In genomic region chr3:100437879-100438622, GRCh38 we compare ENCODE assay signal across 31 cellular contexts. TPM values are rescaled to one million over a fixed set of nuclear protein-coding genes. Genes with fewer than 3 reads are reported as not detected.
A peak's percentile ranks its signal among the peaks of the same experiment; 100 is the strongest.
DNase-seq lines count a peak whose midpoint lies in the region; ATAC-seq, FAIRE-seq and TF ChIP-seq lines count a peak whose summit lies in the region.
"Had no signal": no experiment of that assay in that cellular context is flagged by ENCODE, and none has a peak within 500 bp of the region (broad histone marks: within the 10 kb centered on the region; RNA-seq: fewer than 3 reads in every experiment).

No MANE protein-coding gene starts in this region.

- no peaks in the 10 kb centered on the region; a peak in 1 of 5 replicates for H3K4me1 ChIP-seq in K562 (replicated peaks in 1 of 2; ENCODE audit: control insufficient read depth in 2 of 2, insufficient read depth in 2 of 2, low read length in 2 of 2)
- no peaks in the 10 kb centered on the region for H3K4me1 ChIP-seq in left lung
- no peaks in the 10 kb centered on the region for H3K4me1 ChIP-seq in endodermal cell (ENCODE audit: control insufficient read depth, insufficient read depth, low read length)
- H3K4me1 ChIP-seq: breast epithelium, esophagus muscularis mucosa, vagina had no signal

- peaks cover 31% of the 10 kb centered on the region for H3K9me3 Mint-ChIP-seq in endodermal cell
- H3K9me3 Mint-ChIP-seq: activated naive CD4-positive, alpha-beta T cell treated with anti-CD3 and anti-CD28 coated beads, Interleukin-2, amount 10 ng/mL, durations not matched to agents 7 days and 5 days had no signal

- intact Hi-C loops in K562 (cut with micrococcal nuclease) = no loop called here
- intact Hi-C loops in left lung (cut with DNase I) = no loop called here

- WGBS in K562 (ENCODE audit: insufficient coverage, low coverage, missing lambda C conversion rate) = 67% methylated on average over 3 of the region's 3 CpGs
- WGBS in endodermal cell (ENCODE audit: insufficient coverage in 1 of 2, insufficient read length in 1 of 2), 2 experiments = 98 to 100% methylated on average over 1 to 3 of the region's 3 CpGs

- TF ChIP-seq CTCF in K562 (IDR thresholded peaks at IDR 0.05 in 2 of 3, conservative IDR thresholded peaks at IDR 0.05 in 1 of 3; ENCODE audit: insufficient read depth in 2 of 3, low read depth in 1 of 3, low read length in 3 of 3) (no peak), left lung (IDR thresholded peaks at IDR 0.05) (no peak), omental fat pad (IDR thresholded peaks at IDR 0.05) (no peak), endodermal cell (conservative IDR thresholded peaks at IDR 0.05) (no peak)

- no TSS peak for BruUV-seq in K562 (replicated peaks; lab: Mats Ljungman, UMichigan)

- no peak for FAIRE-seq in K562 (lab: Jason Lieb, UNC)
- FAIRE-seq: colon had no signal

- H3K9me3 ChIP-seq in K562 (replicated peaks; ENCODE audit: control insufficient read depth, insufficient read depth, low read depth, low read length) (no peaks in the 10 kb centered on the region), left lung (no peaks in the 10 kb centered on the region), endodermal cell (ENCODE audit: control insufficient read depth, low read length) (peaks cover 35% of the 10 kb centered on the region)
- H3K9me3 ChIP-seq: breast epithelium, esophagus muscularis mucosa, vagina had no signal

- TF ChIP-seq EP300 in K562 (IDR thresholded peaks at IDR 0.05; ENCODE audit: low read length) = no peak

- peaks cover 16% of the 10 kb centered on the region for H3K4me1 Mint-ChIP-seq in endodermal cell
- H3K4me1 Mint-ChIP-seq: activated B cell treated with CpG ODN at 0.5 μM for 24 hours had no signal

- no peak overlapping the region for H3K4me3 Mint-ChIP-seq in endodermal cell
- H3K4me3 Mint-ChIP-seq: activated B cell treated with CpG ODN at 0.5 μM for 24 hours; activated naive CD4-positive, alpha-beta T cell treated with anti-CD3 and anti-CD28 coated beads, Interleukin-2, amount 10 ng/mL, durations not matched to agents 7 days and 5 days; activated T-helper 1 cell treated with anti-CD3 and anti-CD28 coated beads, Interleukin-12 subunit alpha, Interleukin-12 subunit beta, Interleukin-2, Interleukin-4 antibody, amounts not matched to agents 30 ng/mL and 10 ng/mL and 1 ng/mL, durations not matched to agents 14 hours and 24 hours and 36 hours; HFFc6; naive thymus-derived CD8-positive, alpha-beta T cell; stimulated activated naive CD8-positive, alpha-beta T cell treated with anti-CD3 and anti-CD28 coated beads, Interleukin-15, amount 100 ng/mL, for 72 hours had no signal

- H3K27ac ChIP-seq in K562 (ENCODE audit: extremely low read depth, low read depth, low read length) (no peak overlapping the region), left lung (no peak overlapping the region), endodermal cell (ENCODE audit: low read depth, low read length) (no peak overlapping the region)
- H3K27ac ChIP-seq: breast epithelium, esophagus muscularis mucosa, vagina had no signal

- H3K9ac ChIP-seq in K562 (ENCODE audit: insufficient read depth in 1 of 2, low read depth in 2 of 2, low read length in 2 of 2) = no peak overlapping the region
- no peak overlapping the region for H3K9ac ChIP-seq in endodermal cell (ENCODE audit: extremely low read depth, low read length, poor library complexity, severe bottlenecking)

- TF ChIP-seq RAD21 in K562 (CRISPR knock-in tag; conservative IDR thresholded peaks at IDR 0.05 in 1 of 2, IDR thresholded peaks at IDR 0.05 in 1 of 2) = no peak

- no peak; the same call in 2 of the 3 replicates for ATAC-seq in K562
- ATAC-seq in left lung = peak; percentile 52
- no peak for ATAC-seq in omental fat pad (ENCODE audit: low FRiP score)
- no peak for ATAC-seq in GM18498 (IDR thresholded peaks at IDR 0.05; ENCODE audit: unreplicated experiment)
- ATAC-seq: left ventricle myocardium superior; naive thymus-derived CD8-positive, alpha-beta T cell; SK-N-SH treated with all-trans-retinoic acid at 6 μM for 48 hours; stimulated activated naive CD8-positive, alpha-beta T cell treated with anti-CD3 and anti-CD28 coated beads, Interleukin-15, amount 100 ng/mL, for 72 hours had no signal

- CTCF ChIA-PET in K562 (lab: Yijun Ruan, JAX; ENCODE audit: low intra/inter-chr PET ratio) = no interaction called here

- no peak overlapping the region for H3K27ac Mint-ChIP-seq in endodermal cell
- H3K27ac Mint-ChIP-seq: activated B cell treated with CpG ODN at 0.5 μM for 24 hours; activated naive CD4-positive, alpha-beta T cell treated with anti-CD3 and anti-CD28 coated beads, Interleukin-2, amount 10 ng/mL, durations not matched to agents 7 days and 5 days; activated T-helper 1 cell treated with anti-CD3 and anti-CD28 coated beads, Interleukin-12 subunit alpha, Interleukin-12 subunit beta, Interleukin-2, Interleukin-4 antibody, amounts not matched to agents 30 ng/mL and 10 ng/mL and 1 ng/mL, durations not matched to agents 14 hours and 24 hours and 36 hours; HFFc6; naive thymus-derived CD8-positive, alpha-beta T cell; stimulated activated naive CD8-positive, alpha-beta T cell treated with anti-CD3 and anti-CD28 coated beads, Interleukin-15, amount 100 ng/mL, for 72 hours had no signal

- peak; percentile 18 for DNase-seq in HCEC 1CT
- peak; percentile 87 for DNase-seq in NCI-H82 (lab: John Stamatoyannopoulos, UW)
- no peak for DNase-seq in K562 (ENCODE audit: extremely low read depth in 1 of 4, low spot score in 3 of 4)
- no peak for DNase-seq in left lung
- no peak for DNase-seq in omental fat pad (ENCODE audit: low spot score)
- no peak for DNase-seq in activated gamma-delta T cell (lab: John Stamatoyannopoulos, UW)
- no peak for DNase-seq in endodermal cell
- DNase-seq: activated B cell treated with CpG ODN at 0.5 μM for 24 hours; activated CD4-positive, alpha-beta T cell treated with anti-CD3 and anti-CD28 coated beads, Interleukin-2, amount 50 U/mL, for 4 hours; activated naive CD4-positive, alpha-beta T cell treated with anti-CD3 and anti-CD28 coated beads, Interleukin-2, amount 10 ng/mL, durations not matched to agents 7 days and 5 days; amniotic stem cell; effector CD8-positive, alpha-beta T cell; foreskin melanocyte; HFFc6; left ventricle myocardium superior; midbrain; naive thymus-derived CD8-positive, alpha-beta T cell; NCI-H1092 treated with DMSO at 0.1 percent for 48 hours; NCI-H1930; NCI-H526 treated with DMSO at 0.1 percent for 48 hours; occipital lobe; RPMI8226; stimulated activated naive CD8-positive, alpha-beta T cell treated with anti-CD3 and anti-CD28 coated beads, Interleukin-15, amount 100 ng/mL, for 72 hours; T-helper 2 cell had no signal

- in situ Hi-C loops in K562 (cut with MboI) = no loop called here

- H3K27me3 ChIP-seq in K562 (ENCODE audit: control insufficient read depth in 2 of 2, insufficient read depth in 2 of 2, low read length in 2 of 2) (no peaks in the 10 kb centered on the region), left lung (no peaks in the 10 kb centered on the region), endodermal cell (ENCODE audit: control insufficient read depth, insufficient read depth, low read length, poor library complexity, severe bottlenecking) (no peaks in the 10 kb centered on the region)
- H3K27me3 ChIP-seq: breast epithelium, esophagus muscularis mucosa, vagina had no signal

- H3K36me3 ChIP-seq in K562 (ENCODE audit: control insufficient read depth, insufficient read depth, low read length) (no peaks in the 10 kb centered on the region), left lung (no peaks in the 10 kb centered on the region), endodermal cell (ENCODE audit: control insufficient read depth, insufficient read depth, low read length) (peaks cover 5% of the 10 kb centered on the region)
- H3K36me3 ChIP-seq: breast epithelium, esophagus muscularis mucosa, vagina had no signal

- H3K4me3 ChIP-seq in K562 = no peak overlapping the region
- no peak overlapping the region for H3K4me3 ChIP-seq in left lung
- H3K4me3 ChIP-seq in endodermal cell (ENCODE audit: low read length) = no peak overlapping the region
- H3K4me3 ChIP-seq: breast epithelium, esophagus muscularis mucosa, vagina had no signal

- H3K9me1 ChIP-seq in K562 (ENCODE audit: control insufficient read depth, insufficient read depth, low read length) = no peaks in the 10 kb centered on the region

- no peak overlapping the region for H3K4me2 ChIP-seq in K562 (ENCODE audit: insufficient read depth, low read length)

- POLR2A ChIA-PET in K562 (lab: Yijun Ruan, JAX) = no interaction called here

- H2AFZ ChIP-seq in K562 (ENCODE audit: low read depth, low read length) = no peak overlapping the region

- peaks cover 27% of the 10 kb centered on the region for H3K36me3 Mint-ChIP-seq in endodermal cell (ENCODE audit: low read depth)

- H3K79me2 ChIP-seq in K562 (ENCODE audit: control insufficient read depth, insufficient read depth, low read length) = no peaks in the 10 kb centered on the region

- H3K27me3 Mint-ChIP-seq in endodermal cell (ENCODE audit: insufficient read depth) = no peaks in the 10 kb centered on the region
- H3K27me3 Mint-ChIP-seq: activated B cell treated with CpG ODN at 0.5 μM for 24 hours; activated naive CD4-positive, alpha-beta T cell treated with anti-CD3 and anti-CD28 coated beads, Interleukin-2, amount 10 ng/mL, durations not matched to agents 7 days and 5 days; naive thymus-derived CD8-positive, alpha-beta T cell; stimulated activated naive CD8-positive, alpha-beta T cell treated with anti-CD3 and anti-CD28 coated beads, Interleukin-15, amount 100 ng/mL, for 72 hours had no signal

- no peaks in the 10 kb centered on the region for H4K20me1 ChIP-seq in K562 (replicated peaks; ENCODE audit: control insufficient read depth, insufficient read depth, low read length)

- TF ChIP-seq POLR2A in K562 (conservative IDR thresholded peaks at IDR 0.05) = no peak

RNA-seq across cellular contexts. Expression of gene LNP1, which starts 36.7 kb away (rescaled TPM):
- 12.5 and 19.1 TPM in 2 replicates for total RNA-seq in K562 (2011; cell fraction: chromatin; rRNA removed; ENCODE audit: low replicate concordance)
- total RNA-seq in K562 (2011; cell fraction: nucleolus; rRNA removed) = 12.8 and 13.6 TPM in 2 replicates
- 15.6 and 22.5 TPM in 2 replicates for total RNA-seq in K562 (2011; cell fraction: nucleoplasm; rRNA removed)
- 3.3 and 4.5 TPM in 2 replicates for total RNA-seq in K562 (2014; rRNA removed)
- total RNA-seq in K562 (2014; rRNA removed; fragmentation: Illumina TruSeq; extraction: Trizol) = 4.4 and 4.5 TPM in 2 replicates
- 3.9 and 5.2 TPM in 2 replicates for total RNA-seq in K562 (2015; rRNA removed; fragmentation: Illumina TruSeq; extraction: Trizol)
- 3.0 and 3.4 TPM in 2 replicates for total RNA-seq in K562 (2021)
- 3.1 and 4.3 TPM in 2 replicates for polyA plus RNA-seq in K562 (2011; rRNA removed)
- polyA plus RNA-seq in K562 (2011; cell fraction: cytosol; rRNA removed) = 2.4 and 4.8 TPM in 2 replicates
- 5.0 and 5.6 TPM in 2 replicates for polyA plus RNA-seq in K562 (2011; cell fraction: nucleus; rRNA removed)
- 3.2 and 3.7 TPM in 2 replicates for polyA plus RNA-seq in K562 (2012)
- polyA plus RNA-seq in K562 (2014; fragmentation: Illumina TruSeq; extraction: Trizol) = 3.6 and 4.8 TPM in 2 replicates
- polyA plus RNA-seq in K562 (2014; fragmentation: Nextera tagmentation; extraction: Ambion mirVana) = 1 to 10 TPM; 1.9 to 4.9 TPM
- polyA plus RNA-seq in K562 (2014; rRNA removed) = 3.4 and 3.9 TPM in 2 replicates
- 13.5 and 14.6 TPM in 2 replicates for polyA minus RNA-seq in K562 (2011; rRNA and poly(A)+ RNA removed)
- polyA minus RNA-seq in K562 (2011; cell fraction: cytosol; rRNA and poly(A)+ RNA removed) = 2.4 and 3.4 TPM in 2 replicates
- polyA minus RNA-seq in K562 (2011; cell fraction: nucleus; rRNA and poly(A)+ RNA removed) = 11.8 and 22.1 TPM in 2 replicates
- 1 to 10 TPM; 1.4 to 2.1 TPM for total RNA-seq in left lung
- 1 to 10 TPM; 1.2 to 5.7 (median 2.2) TPM for total RNA-seq in omental fat pad
- 1 to 10 TPM; 4.3 to 7.9 TPM for total RNA-seq in endodermal cell
- polyA plus RNA-seq in endodermal cell (2013, experiment 1 of 2) = 9.0 TPM
- polyA plus RNA-seq in endodermal cell (2013, experiment 2 of 2) = 11.1 TPM

RNA-seq across cellular contexts. Expression of gene TOMM70, which starts 37.2 kb away (rescaled TPM):
- total RNA-seq in K562 (2011; cell fraction: chromatin; rRNA removed; ENCODE audit: low replicate concordance) = 17.0 and 37.0 TPM in 2 replicates
- total RNA-seq in K562 (2011; cell fraction: nucleolus; rRNA removed) = 9.8 and 12.0 TPM in 2 replicates
- 21.0 and 32.6 TPM in 2 replicates for total RNA-seq in K562 (2011; cell fraction: nucleoplasm; rRNA removed)
- total RNA-seq in K562 (2014; rRNA removed) (43.5 and 48.5 TPM in 2 replicates), K562 (2014; rRNA removed; fragmentation: Illumina TruSeq; extraction: Trizol) (75.6 and 87.7 TPM in 2 replicates), K562 (2015; rRNA removed; fragmentation: Illumina TruSeq; extraction: Trizol) (64.0 and 70.7 TPM in 2 replicates), K562 (2021) (54.9 and 55.1 TPM in 2 replicates), left lung (10 to 100 TPM; 28.0 to 31.4 TPM), omental fat pad (10 to 100 TPM; 42.1 to 53.1 (median 47.9) TPM), endodermal cell (10 to 100 TPM; 36.0 to 43.6 TPM)
- polyA plus RNA-seq in K562 (2011; rRNA removed) (39.3 and 55.9 TPM in 2 replicates), K562 (2014; fragmentation: Illumina TruSeq; extraction: Trizol) (54.9 and 65.0 TPM in 2 replicates), K562 (2014; fragmentation: Nextera tagmentation; extraction: Ambion mirVana) (10 to 100 TPM; 17.5 to 22.3 TPM), K562 (2014; rRNA removed) (48.0 and 48.8 TPM in 2 replicates)
- 12.3 and 16.0 TPM in 2 replicates for polyA plus RNA-seq in K562 (2011; cell fraction: cytosol; rRNA removed)
- 7.8 and 9.3 TPM in 2 replicates for polyA plus RNA-seq in K562 (2011; cell fraction: nucleus; rRNA removed)
- polyA plus RNA-seq in K562 (2012) = 35.3 and 35.5 TPM in 2 replicates
- polyA minus RNA-seq in K562 (2011; rRNA and poly(A)+ RNA removed) = 82.0 and 88.8 TPM in 2 replicates
- 31.5 and 37.6 TPM in 2 replicates for polyA minus RNA-seq in K562 (2011; cell fraction: cytosol; rRNA and poly(A)+ RNA removed)
- 9.7 and 15.9 TPM in 2 replicates for polyA minus RNA-seq in K562 (2011; cell fraction: nucleus; rRNA and poly(A)+ RNA removed)
- 42.6 TPM for polyA plus RNA-seq in endodermal cell (2013, experiment 1 of 2)
- polyA plus RNA-seq in endodermal cell (2013, experiment 2 of 2) = 42.1 TPM

RNA-seq across cellular contexts. Expression of gene TMEM45A, which starts 54.4 kb away (rescaled TPM):
- 0.46 and 2.0 TPM in 2 replicates for total RNA-seq in K562 (2011; cell fraction: chromatin; rRNA removed; ENCODE audit: low replicate concordance)
- total RNA-seq in K562 (2011; cell fraction: nucleolus; rRNA removed) = 0.67 and 0.92 TPM in 2 replicates
- 1.0 and 1.7 TPM in 2 replicates for total RNA-seq in K562 (2011; cell fraction: nucleoplasm; rRNA removed)
- 0.41 and 0.65 TPM in 2 replicates for total RNA-seq in K562 (2014; rRNA removed)
- 1.1 TPM in 2 replicates for total RNA-seq in K562 (2014; rRNA removed; fragmentation: Illumina TruSeq; extraction: Trizol)
- total RNA-seq in K562 (2015; rRNA removed; fragmentation: Illumina TruSeq; extraction: Trizol) = 0.54 and 0.57 TPM in 2 replicates
- 0.80 and 0.83 TPM in 2 replicates for total RNA-seq in K562 (2021)
- polyA plus RNA-seq in K562 (2011; rRNA removed) = 0.22 and 0.95 TPM in 2 replicates
- polyA plus RNA-seq in K562 (2011; cell fraction: cytosol; rRNA removed) = 0.22 and 0.59 TPM in 2 replicates
- polyA plus RNA-seq in K562 (2011; cell fraction: nucleus; rRNA removed) = 0.09 and 0.11 TPM in 2 replicates
- 4.5 and 4.7 TPM in 2 replicates for polyA plus RNA-seq in K562 (2012)
- polyA plus RNA-seq in K562 (2014; fragmentation: Illumina TruSeq; extraction: Trizol) = 1.1 and 1.3 TPM in 2 replicates
- polyA plus RNA-seq in K562 (2014; fragmentation: Nextera tagmentation; extraction: Ambion mirVana) = 1 to 10 TPM; 3.3 to 4.1 TPM
- polyA plus RNA-seq in K562 (2014; rRNA removed) = 0.89 and 1.1 TPM in 2 replicates
- polyA minus RNA-seq in K562 (2011; rRNA and poly(A)+ RNA removed) = 0.51 and 1.2 TPM in 2 replicates
- 1.3 TPM in 1 of 2 replicates, not detected in the other for polyA minus RNA-seq in K562 (2011; cell fraction: cytosol; rRNA and poly(A)+ RNA removed)
- polyA minus RNA-seq in K562 (2011; cell fraction: nucleus; rRNA and poly(A)+ RNA removed) = 0.33 and 0.40 TPM in 2 replicates
- 10 to 100 TPM; 23.5 to 24.5 TPM for total RNA-seq in left lung
- total RNA-seq in omental fat pad = 10 to 100 TPM in 3 of 4 donors, 1 to 10 TPM in 1; 6.8 to 36.7 (median 26.1) TPM
- total RNA-seq in endodermal cell = 1 to 10 TPM; 5.8 to 7.8 TPM
- 17.6 TPM for polyA plus RNA-seq in endodermal cell (2013, experiment 1 of 2)
- 15.0 TPM for polyA plus RNA-seq in endodermal cell (2013, experiment 2 of 2)
- polyA plus RNA-seq: naive thymus-derived CD8-positive, alpha-beta T cell had no signal

Comparison
In these comparisons a context has a peak if more than half of its experiments do, and no peak if none do; other contexts are left out.
1. DNase-seq: peak in HCEC 1CT (single experiment) and NCI-H82 (single experiment); none in K562 (0 of 4), left lung (0 of 2), omental fat pad (single experiment), activated gamma-delta T cell (single experiment) and endodermal cell (single experiment).